ENCODE assay signal across 21 cellular contexts in the genomic region with DNA sequence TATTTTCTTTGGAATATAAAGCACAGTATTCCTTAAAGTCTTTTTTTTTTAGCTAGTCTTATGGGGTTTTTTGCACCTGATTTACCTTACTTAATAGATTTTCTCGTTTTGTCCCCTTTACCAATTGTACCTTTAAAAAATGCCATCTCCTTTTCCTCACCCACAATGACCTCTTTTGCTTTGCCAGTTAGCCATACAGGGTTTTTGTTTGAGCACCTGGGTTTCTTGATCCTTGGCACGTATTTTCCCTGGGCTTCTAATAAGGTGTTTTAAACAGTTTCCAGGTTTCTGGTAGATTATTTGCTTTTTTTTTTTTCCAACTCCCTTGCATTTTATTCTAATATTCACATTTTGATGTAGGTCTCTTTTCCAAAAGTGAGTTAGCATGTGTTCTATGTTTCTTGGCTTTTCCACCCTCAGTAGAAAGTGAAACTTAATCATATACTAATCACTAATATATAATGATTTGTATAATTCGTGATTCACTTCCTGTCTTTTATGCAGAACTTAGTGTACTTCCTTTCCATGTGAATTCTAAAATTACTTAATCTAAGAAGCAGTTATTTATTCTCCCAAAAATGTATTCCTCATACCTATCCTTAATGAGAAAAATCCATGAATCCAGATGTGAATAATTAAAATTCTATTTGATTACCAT.
"Had no signal": no experiment of that assay in that cellular context is flagged by ENCODE, and none has a peak within 500 bp of the region (broad histone marks: within the 10 kb centered on the region; RNA-seq: fewer than 3 reads in every experiment).

No MANE protein-coding gene starts in this region.

- H3K4me1 Mint-ChIP-seq: activated B cell treated with CpG ODN at 0.5 μM for 24 hours; naive B cell; neural progenitor cell; stimulated activated effector memory CD8-positive, alpha-beta T cell treated with anti-CD3 and anti-CD28 coated beads, Interleukin-12 subunit alpha, Interleukin-12 subunit beta, amount 100 ng/mL, for 72 hours had no signal

- H3K4me1 ChIP-seq: gastroesophageal sphincter, heart right ventricle, neural progenitor cell, sigmoid colon, thyroid gland had no signal

- H3K4me3 Mint-ChIP-seq: activated B cell treated with CpG ODN at 0.5 μM for 24 hours; activated CD8-positive, alpha-beta T cell treated with anti-CD3 and anti-CD28 coated beads for 36 hours; activated T-cell treated with anti-CD3 and anti-CD28 coated beads, Interleukin-2, amount 50 U/mL, for 4 hours; naive B cell; neural progenitor cell; stimulated activated effector memory CD8-positive, alpha-beta T cell treated with anti-CD3 and anti-CD28 coated beads, Interleukin-12 subunit alpha, Interleukin-12 subunit beta, amount 100 ng/mL, for 72 hours had no signal

- H3K9me3 ChIP-seq: gastroesophageal sphincter, heart right ventricle, sigmoid colon, thyroid gland had no signal

- H3K27ac Mint-ChIP-seq: activated B cell treated with CpG ODN at 0.5 μM for 24 hours; activated CD8-positive, alpha-beta T cell treated with anti-CD3 and anti-CD28 coated beads for 36 hours; neural progenitor cell; stimulated activated effector memory CD8-positive, alpha-beta T cell treated with anti-CD3 and anti-CD28 coated beads, Interleukin-12 subunit alpha, Interleukin-12 subunit beta, amount 100 ng/mL, for 72 hours had no signal

- FAIRE-seq: TTC549 had no signal

- H3K4me3 ChIP-seq: coronary artery, gastroesophageal sphincter, heart right ventricle, lung, neural progenitor cell, sigmoid colon, thyroid gland had no signal

- H3K36me3 ChIP-seq: gastroesophageal sphincter, heart right ventricle, neural progenitor cell, sigmoid colon, thyroid gland had no signal

- H3K36me3 Mint-ChIP-seq: naive B cell; neural progenitor cell; stimulated activated effector memory CD8-positive, alpha-beta T cell treated with anti-CD3 and anti-CD28 coated beads, Interleukin-12 subunit alpha, Interleukin-12 subunit beta, amount 100 ng/mL, for 72 hours had no signal

- H3K9me3 Mint-ChIP-seq: activated B cell treated with CpG ODN at 0.5 μM for 24 hours; activated CD8-positive, alpha-beta T cell treated with anti-CD3 and anti-CD28 coated beads for 36 hours; activated T-cell treated with anti-CD3 and anti-CD28 coated beads, Interleukin-2, amount 50 U/mL, for 4 hours; neural progenitor cell had no signal

- H3K27me3 ChIP-seq: gastroesophageal sphincter, heart right ventricle, neural progenitor cell, sigmoid colon, thyroid gland had no signal

- H3K27ac ChIP-seq: coronary artery, gastroesophageal sphincter, heart right ventricle, neural progenitor cell, sigmoid colon, thyroid gland had no signal

- ATAC-seq: activated CD8-positive, alpha-beta T cell treated with anti-CD3 and anti-CD28 coated beads for 36 hours; activated T-cell treated with anti-CD3 and anti-CD28 coated beads, Interleukin-2, amount 50 U/mL, for 4 hours; gastroesophageal sphincter; heart right ventricle; stimulated activated effector memory CD8-positive, alpha-beta T cell treated with anti-CD3 and anti-CD28 coated beads, Interleukin-12 subunit alpha, Interleukin-12 subunit beta, amount 100 ng/mL, for 72 hours had no signal

- H3K27me3 Mint-ChIP-seq: activated B cell treated with CpG ODN at 0.5 μM for 24 hours; activated CD8-positive, alpha-beta T cell treated with anti-CD3 and anti-CD28 coated beads for 36 hours; naive B cell had no signal

- DNase-seq: activated B cell treated with CpG ODN at 0.5 μM for 24 hours; activated CD4-positive, alpha-beta T cell treated with anti-CD3 and anti-CD28 coated beads for 48 hours; activated CD8-positive, alpha-beta T cell treated with anti-CD3 and anti-CD28 coated beads for 36 hours; activated effector memory CD4-positive, alpha-beta T cell treated with Interleukin-2 at 50 U/mL for 16 hours; activated naive CD4-positive, alpha-beta T cell treated with anti-CD3 and anti-CD28 coated beads, Interleukin-2, amount 50 U/mL, for 16 hours; activated T-cell treated with anti-CD3 and anti-CD28 coated beads, Interleukin-2, amount 50 U/mL, for 4 hours; central memory CD4-positive, alpha-beta T cell; effector memory CD4-positive, alpha-beta T cell; heart right ventricle; naive B cell; sigmoid colon; stimulated activated CD4-positive, alpha-beta T cell treated with anti-CD3 and anti-CD28 coated beads, Interleukin-12 subunit alpha, Interleukin-12 subunit beta, amount 100 ng/mL, for 4 hours; stimulated activated CD4-positive, alpha-beta T cell treated with anti-CD3 and anti-CD28 coated beads, Interleukin-2, amount 100 ng/mL, for 24 hours; T-helper 2 cell; thyroid gland had no signal
